ENCODE assay signal across 1 cellular context in genomic region chr5:140346348-140347221, GRCh38.
A peak's percentile ranks its signal among the peaks of the same experiment; 100 is the strongest.
TF ChIP-seq lines count a peak whose summit lies in the region.

TSS of gene HBEGF (minus strand) at chr5:140346603. CDS start at chr5:140346328, 275 bp downstream.

TF ChIP-seq in HepG2, 621 proteins besides CTCF, POLR2A, EP300 and RAD21 (continued from another document and continues in another):
- TF ChIP-seq ZNF318 (CRISPR knock-in tag; IDR thresholded peaks at IDR 0.05) = 0 out of 2 replicates have a peak, but pooled peaks have one; percentile 24
- no peak for TF ChIP-seq ZNF101 (CRISPR knock-in tag; IDR thresholded peaks at IDR 0.05; ENCODE audit: borderline replicate concordance, low read depth)
- TF ChIP-seq POLR2G (IDR thresholded peaks at IDR 0.05; ENCODE audit: low read depth, low read length) = peak; percentile 88
- TF ChIP-seq ZBTB8A (CRISPR knock-in tag; IDR thresholded peaks at IDR 0.05; ENCODE audit: borderline replicate concordance, low read depth) = no peak
- TF ChIP-seq ZNF788 (CRISPR knock-in tag; IDR thresholded peaks at IDR 0.05; ENCODE audit: borderline replicate concordance) = 0 out of 2 replicates have a peak, but pooled peaks have one; percentile 18
- TF ChIP-seq GABPB1 (CRISPR knock-in tag; IDR thresholded peaks at IDR 0.05) = peak; percentile 58; the same call in 1 of the 2 replicates
- no peak for TF ChIP-seq SYNCRIP (IDR thresholded peaks at IDR 0.05; ENCODE audit: insufficient read depth, low read depth, low read length)
- TF ChIP-seq AKAP8 (CRISPR knock-in tag; IDR thresholded peaks at IDR 0.05) = no peak
- TF ChIP-seq TAF1 (CRISPR knock-in tag; IDR thresholded peaks at IDR 0.05) = peak; percentile 76
- 0 out of 2 replicates have a peak, but pooled peaks have one; percentile 32 for TF ChIP-seq KDM2A (CRISPR knock-in tag; IDR thresholded peaks at IDR 0.05; ENCODE audit: borderline replicate concordance, low read depth)
- no peak for TF ChIP-seq ZMYM2 (CRISPR knock-in tag; IDR thresholded peaks at IDR 0.05)
- TF ChIP-seq ZBTB37 (CRISPR knock-in tag; IDR thresholded peaks at IDR 0.05) = no peak
- TF ChIP-seq POLR2AphosphoS5 (IDR thresholded peaks at IDR 0.05; ENCODE audit: low read depth, low read length) = peak; percentile 58
- no peak for TF ChIP-seq MIER3 (CRISPR knock-in tag; IDR thresholded peaks at IDR 0.05; ENCODE audit: borderline replicate concordance)
- TF ChIP-seq ZNF142 (CRISPR knock-in tag; IDR thresholded peaks at IDR 0.05) = peak; percentile 95
- TF ChIP-seq YEATS4 (CRISPR knock-in tag; IDR thresholded peaks at IDR 0.05; ENCODE audit: borderline replicate concordance) = peak; percentile 49; the same call in 1 of the 2 replicates
- no peak for TF ChIP-seq SP5 (CRISPR knock-in tag; IDR thresholded peaks at IDR 0.05; ENCODE audit: borderline replicate concordance, low read depth)
- TF ChIP-seq UBTF (CRISPR knock-in tag; IDR thresholded peaks at IDR 0.05) = peak; percentile 90
- TF ChIP-seq POGK (CRISPR knock-in tag; conservative IDR thresholded peaks at IDR 0.05) = peak; percentile 36
- TF ChIP-seq PHF8 (CRISPR knock-in tag; IDR thresholded peaks at IDR 0.05) = peak; percentile 61
- TF ChIP-seq ZNF746 (CRISPR knock-in tag; IDR thresholded peaks at IDR 0.05) = 0 out of 2 replicates have a peak, but pooled peaks have one; percentile 38
- 0 out of 2 replicates have a peak, but pooled peaks have one; percentile 28 for TF ChIP-seq SPEN (CRISPR knock-in tag; IDR thresholded peaks at IDR 0.05; ENCODE audit: low read depth)
- 0 out of 2 replicates have a peak, but pooled peaks have one; percentile 41 for TF ChIP-seq ZNF343 (CRISPR knock-in tag; IDR thresholded peaks at IDR 0.05)
- TF ChIP-seq MYC (CRISPR knock-in tag; IDR thresholded peaks at IDR 0.05; ENCODE audit: borderline replicate concordance) = peak; percentile 49; the same call in 1 of the 2 replicates
- TF ChIP-seq ISX (CRISPR knock-in tag; conservative IDR thresholded peaks at IDR 0.05) = 0 out of 2 replicates have a peak, but pooled peaks have one; percentile 35
- TF ChIP-seq DR1 (CRISPR knock-in tag; IDR thresholded peaks at IDR 0.05) = peak; percentile 28; the same call in 1 of the 2 replicates
- TF ChIP-seq ASH2L (IDR thresholded peaks at IDR 0.05; ENCODE audit: insufficient read length, low read depth, low read length) = peak; percentile 37
- peak; percentile 20; the same call in 1 of the 2 replicates for TF ChIP-seq PBX2 (CRISPR knock-in tag; IDR thresholded peaks at IDR 0.05)
- peak; percentile 73 for TF ChIP-seq HNRNPL (IDR thresholded peaks at IDR 0.05; ENCODE audit: low read depth, low read length)
- TF ChIP-seq ZFP91 (CRISPR knock-in tag; IDR thresholded peaks at IDR 0.05; ENCODE audit: borderline replicate concordance) = peak; percentile 23; the same call in 1 of the 2 replicates
- TF ChIP-seq TCF7L2 (IDR thresholded peaks at IDR 0.05; ENCODE audit: low read depth, low read length) = no peak
